ENCODE assay signal across 20 cellular contexts in genomic region chr3:195302436-195302835, GRCh38.
"Had no signal": no experiment of that assay in that cellular context is flagged by ENCODE, and none has a peak within 500 bp of the region (broad histone marks: within the 10 kb centered on the region; RNA-seq: fewer than 3 reads in every experiment).

No MANE protein-coding gene starts in this region.

- H3K9me3 Mint-ChIP-seq: activated naive CD8-positive, alpha-beta T cell treated with anti-CD3 and anti-CD28 coated beads for 36 hours; activated T-helper 1 cell treated with anti-CD3 and anti-CD28 coated beads, Interleukin-12 subunit alpha, Interleukin-12 subunit beta, Interleukin-2, Interleukin-4 antibody, amounts not matched to agents 30 ng/mL and 10 ng/mL and 1 ng/mL, durations not matched to agents 14 hours and 24 hours and 36 hours; natural killer cell; T-helper 1 cell treated with Interleukin-12 subunit alpha and Interleukin-12 subunit beta and Interleukin-4 antibody, amounts not matched to agents 30 μg/mL and 1 μg/mL, for 36 hours had no signal

- H3K4me3 Mint-ChIP-seq: activated CD8-positive, alpha-beta T cell treated with anti-CD3 and anti-CD28 coated beads, Interleukin-2, amount 10 ng/mL, durations not matched to agents 7 days and 5 days; activated naive CD8-positive, alpha-beta T cell treated with anti-CD3 and anti-CD28 coated beads for 36 hours; activated T-helper 1 cell treated with anti-CD3 and anti-CD28 coated beads, Interleukin-12 subunit alpha, Interleukin-12 subunit beta, Interleukin-2, Interleukin-4 antibody, amounts not matched to agents 30 ng/mL and 10 ng/mL and 1 ng/mL, durations not matched to agents 14 hours and 24 hours and 36 hours; natural killer cell; T-helper 1 cell treated with Interleukin-12 subunit alpha and Interleukin-12 subunit beta and Interleukin-4 antibody, amounts not matched to agents 30 μg/mL and 1 μg/mL, for 36 hours had no signal

- DNase-seq: activated CD4-positive, alpha-beta T cell treated with anti-CD3 and anti-CD28 coated beads for 4 hours; activated CD8-positive, alpha-beta memory T cell treated with anti-CD3 and anti-CD28 coated beads, Interleukin-2, amount 50 U/mL, for 48 hours; activated CD8-positive, alpha-beta T cell treated with anti-CD3 and anti-CD28 coated beads, Interleukin-2, amount 10 ng/mL, durations not matched to agents 7 days and 5 days; activated naive CD8-positive, alpha-beta T cell treated with anti-CD3 and anti-CD28 coated beads for 36 hours; anterior cingulate cortex; dermis blood vessel endothelial cell; hippocampal formation; left ventricle myocardium inferior; natural killer cell; stimulated activated CD4-positive, alpha-beta T cell treated with anti-CD3 and anti-CD28 coated beads, Interleukin-15, amount 100 ng/mL, for 24 hours; stimulated activated CD4-positive, alpha-beta T cell treated with anti-CD3 and anti-CD28 coated beads, Interleukin-4, amount 100 ng/mL, for 24 hours; stimulated activated naive CD4-positive, alpha-beta T cell; substantia nigra; uterus had no signal

- ATAC-seq: activated CD8-positive, alpha-beta T cell treated with anti-CD3 and anti-CD28 coated beads, Interleukin-2, amount 10 ng/mL, durations not matched to agents 7 days and 5 days; natural killer cell had no signal

- H3K4me1 ChIP-seq: breast epithelium, left ventricle myocardium inferior, right atrium auricular region, tibial nerve, uterus had no signal

- H3K27me3 ChIP-seq: breast epithelium, right atrium auricular region, tibial nerve, uterus had no signal

- H3K27ac Mint-ChIP-seq: activated CD8-positive, alpha-beta T cell treated with anti-CD3 and anti-CD28 coated beads, Interleukin-2, amount 10 ng/mL, durations not matched to agents 7 days and 5 days; activated naive CD8-positive, alpha-beta T cell treated with anti-CD3 and anti-CD28 coated beads for 36 hours; activated T-helper 1 cell treated with anti-CD3 and anti-CD28 coated beads, Interleukin-12 subunit alpha, Interleukin-12 subunit beta, Interleukin-2, Interleukin-4 antibody, amounts not matched to agents 30 ng/mL and 10 ng/mL and 1 ng/mL, durations not matched to agents 14 hours and 24 hours and 36 hours; natural killer cell; T-helper 1 cell treated with Interleukin-12 subunit alpha and Interleukin-12 subunit beta and Interleukin-4 antibody, amounts not matched to agents 30 μg/mL and 1 μg/mL, for 36 hours had no signal

- H3K4me3 ChIP-seq: breast epithelium, left ventricle myocardium inferior, right atrium auricular region, skin epidermis, tibial nerve, uterus had no signal

- H3K36me3 Mint-ChIP-seq: activated naive CD8-positive, alpha-beta T cell treated with anti-CD3 and anti-CD28 coated beads for 36 hours; natural killer cell had no signal

- H3K9me3 ChIP-seq: breast epithelium, left ventricle myocardium inferior, right atrium auricular region, tibial nerve, uterus had no signal

- H3K36me3 ChIP-seq: breast epithelium, uterus had no signal

- H3K27me3 Mint-ChIP-seq: activated naive CD8-positive, alpha-beta T cell treated with anti-CD3 and anti-CD28 coated beads for 36 hours had no signal

- H3K27ac ChIP-seq: breast epithelium, left ventricle myocardium inferior, right atrium auricular region, skin epidermis, tibial nerve, uterus had no signal
